ENCODE assay signal across 3 cellular contexts in genomic region chr9:86062845-86063693, GRCh38.
A peak's percentile ranks its signal among the peaks of the same experiment; 100 is the strongest.
TF ChIP-seq lines count a peak whose summit lies in the region.

No MANE protein-coding gene starts in this region.

TF ChIP-seq in GM23338, 12 proteins besides CTCF, POLR2A, EP300 and RAD21 (continues in another document):
- TF ChIP-seq ZNF331 (CRISPR knock-in tag; IDR thresholded peaks at IDR 0.05; ENCODE audit: low read depth) (no peak), REST (IDR thresholded peaks at IDR 0.05; ENCODE audit: unreplicated experiment) (no peak), JUNB (IDR thresholded peaks at IDR 0.05; ENCODE audit: unreplicated experiment) (no peak), EZH2 (IDR thresholded peaks at IDR 0.05; ENCODE audit: low read depth, unreplicated experiment) (no peak)

TF ChIP-seq in GM12878, 131 proteins besides CTCF, POLR2A, EP300 and RAD21:
- TF ChIP-seq CREB1 (IDR thresholded peaks at IDR 0.05; ENCODE audit: low read depth) (no peak), BCL3 (IDR thresholded peaks at IDR 0.05; ENCODE audit: borderline replicate concordance, insufficient read depth, low read depth, low read length, poor library complexity, severe bottlenecking) (no peak), CEBPZ (IDR thresholded peaks at IDR 0.05; ENCODE audit: low read depth, low read length) (no peak), SP1 (IDR thresholded peaks at IDR 0.05; ENCODE audit: low read depth, low read length) (no peak), MYC (IDR thresholded peaks at IDR 0.05; ENCODE audit: insufficient read depth, insufficient read length, insufficient replicate concordance, low read length, severe bottlenecking) (no peak), ZNF207 (IDR thresholded peaks at IDR 0.05; ENCODE audit: borderline replicate concordance) (no peak), MTA2 (IDR thresholded peaks at IDR 0.05; ENCODE audit: low read depth) (no peak), BCL11A (IDR thresholded peaks at IDR 0.05; ENCODE audit: low read depth, low read length) (no peak), E2F8 (IDR thresholded peaks at IDR 0.05; ENCODE audit: low read depth, partially characterized antibody) (no peak)

TF ChIP-seq in liver, 16 proteins besides CTCF, POLR2A, EP300 and RAD21:
- TF ChIP-seq YY1 (IDR thresholded peaks at IDR 0.05): peak; percentile 38
- TF ChIP-seq REST (IDR thresholded peaks at IDR 0.05): peak; percentile 31
- TF ChIP-seq SP1 (IDR thresholded peaks at IDR 0.05): peak; percentile 54
- TF ChIP-seq RXRA (IDR thresholded peaks at IDR 0.05): peak in 1 of 2 donors; percentile 13
- TF ChIP-seq HNF4A (conservative IDR thresholded peaks at IDR 0.05): peak in 1 of 2 donors; percentile 5
- TF ChIP-seq MAX (IDR thresholded peaks at IDR 0.05): no peak
